In the genomic region with DNA sequence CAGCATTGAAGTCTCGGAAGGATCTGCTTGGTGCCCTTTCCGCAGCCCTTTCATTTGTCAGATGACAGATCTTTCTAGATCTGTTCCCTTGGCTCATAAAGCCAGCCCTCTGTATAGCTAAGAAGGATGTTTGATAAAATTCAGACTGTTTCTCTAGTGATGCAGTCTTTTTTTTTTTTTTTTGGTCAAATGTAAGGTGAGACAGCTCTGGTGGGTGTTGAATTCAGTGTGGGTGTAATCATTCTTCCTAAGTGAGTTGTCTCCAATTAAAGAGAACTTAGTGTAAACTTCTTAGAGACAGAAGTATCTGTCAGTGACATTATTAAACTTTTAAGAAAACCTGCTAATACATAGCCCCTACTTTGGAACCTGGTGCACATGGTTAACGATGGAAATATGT, we compare ENCODE assay signal across 22 cellular contexts. TPM values are rescaled to one million over a fixed set of nuclear protein-coding genes. Genes with fewer than 3 reads are reported as not detected.
DNase-seq lines count a peak whose midpoint lies in the region; ATAC-seq, FAIRE-seq and TF ChIP-seq lines count a peak whose summit lies in the region.
"Had no signal": no experiment of that assay in that cellular context is flagged by ENCODE, and none has a peak within 500 bp of the region (broad histone marks: within the 10 kb centered on the region; RNA-seq: fewer than 3 reads in every experiment).

No MANE protein-coding gene starts in this region.

- H3K4me2 ChIP-seq in GM12878 (ENCODE audit: control insufficient read depth, insufficient read depth): no peak overlapping the region
- H3K4me2 ChIP-seq: BLaER1 had no signal

- ATAC-seq in GM12878: no peak
- ATAC-seq in GM21390 (IDR thresholded peaks at IDR 0.05; ENCODE audit: unreplicated experiment): no peak
- ATAC-seq: CD8-positive, alpha-beta T cell had no signal

- H3K79me2 ChIP-seq in GM12878 (ENCODE audit: control insufficient read depth, insufficient read depth, low read length): no peaks in the 10 kb centered on the region

- no peak for TF ChIP-seq CTCF in GM12878 (IDR thresholded peaks at IDR 0.05 in 2 of 3, conservative IDR thresholded peaks at IDR 0.05 in 1 of 3; ENCODE audit: control insufficient read depth in 2 of 3, extremely low read depth in 1 of 3, insufficient read depth in 1 of 3, low read depth in 3 of 3, low read length in 3 of 3)

- no peaks in the 10 kb centered on the region for H3K27me3 ChIP-seq in GM12878 (replicated peaks in 1 of 2; ENCODE audit: control insufficient read depth in 2 of 2, insufficient read depth in 2 of 2, low read length in 1 of 2)
- H3K27me3 ChIP-seq: BLaER1 had no signal

- SMC1A ChIA-PET in GM12878 (lab: Charles Lee; ENCODE audit: uncharacterized antibody, unreplicated experiment): no interaction called here

- no peak for TF ChIP-seq RAD21 in GM12878 (IDR thresholded peaks at IDR 0.05; ENCODE audit: insufficient read depth, low read depth, low read length)

- CTCF ChIA-PET in GM12878 (lab: Yijun Ruan, JAX): interaction anchor here (0.6 kb wide), 1 partner anchor 40 kb away, joined by 3 read pairs; no protein-coding TSS in a partner anchor

- no peaks in the 10 kb centered on the region for H4K20me1 ChIP-seq in GM12878 (ENCODE audit: control insufficient read depth, insufficient read depth)

- H3K27ac ChIP-seq in GM12878 (ENCODE audit: control insufficient read depth, insufficient read depth): no peak overlapping the region
- H3K27ac ChIP-seq: 22Rv1, BLaER1, C4-2B had no signal

- FAIRE-seq in GM12892 (lab: Jason Lieb, UNC) (peak; percentile 48), HTR-8/SVneo (lab: Jason Lieb, UNC) (peak; percentile 51), GM12878 (lab: Jason Lieb, UNC) (no peak)
- FAIRE-seq: A204.1, D721Med, GM12891, H54 had no signal

- no peaks in the 10 kb centered on the region for H3K9me3 ChIP-seq in GM12878 (replicated peaks; ENCODE audit: control insufficient read depth, insufficient read depth, low read length)
- H3K9me3 ChIP-seq: BLaER1, HAP-1 had no signal

- TF ChIP-seq EP300 in GM12878 (IDR thresholded peaks at IDR 0.05; ENCODE audit: borderline replicate concordance in 1 of 2, control insufficient read depth in 1 of 2, low read depth in 2 of 2, low read length in 2 of 2): no peak

- RAD21 ChIA-PET in GM12878 (lab: Charles Lee; ENCODE audit: unreplicated experiment): no interaction called here

- BruUV-seq in GM12878 (replicated peaks; lab: Mats Ljungman, UMichigan): TSS peak; percentile 26

- TF ChIP-seq POLR2A in GM12892 (IDR thresholded peaks at IDR 0.05; ENCODE audit: low read depth, low read length) (no peak), GM12878 (IDR thresholded peaks at IDR 0.05; ENCODE audit: low read depth, low read length) (no peak)

- POLR2A ChIA-PET in GM12878 (lab: Charles Lee): no interaction called here

- WGBS in GM12878 (ENCODE audit: insufficient coverage, insufficient replicate concordance, low lambda C conversion rate, missing lambda C conversion rate): 82% methylated on average over 3 of the region's 3 CpGs

- DNase-seq in GM12892 (ENCODE audit: insufficient read length) (no peak), HTR-8/SVneo (ENCODE audit: insufficient read length, low spot score) (no peak), GM12878 (ENCODE audit: low read depth, low spot score) (no peak), putamen (ENCODE audit: low spot score) (peak; percentile 24), COLO668 (lab: John Stamatoyannopoulos, UW; ENCODE audit: unreplicated experiment) (no peak)
- no peak for DNase-seq in stimulated activated CD4-positive, alpha-beta T cell treated with anti-CD3 and anti-CD28 coated beads, Interleukin-2, amount 100 ng/mL, for 48 hours
- DNase-seq: CD4-positive, CD25-positive, alpha-beta regulatory T cell; CD8-positive, alpha-beta T cell; DMS 273 treated with DMSO at 0.1 percent for 48 hours; DMS79; EL; GDM1; GOT3 had no signal

- intact Hi-C loops in GM12878 (cut with micrococcal nuclease; ENCODE audit: unreplicated experiment): no loop called here

- H3K4me3 ChIP-seq in GM12878: no peak overlapping the region
- H3K4me3 ChIP-seq: BLaER1, HAP-1 had no signal

- no peak overlapping the region for H3K9ac ChIP-seq in GM12878 (ENCODE audit: control insufficient read depth, insufficient read depth, low read length)
- H3K9ac ChIP-seq: BLaER1 had no signal

- H2AFZ ChIP-seq in GM12878 (ENCODE audit: control insufficient read depth, low read depth, low read length): no peak overlapping the region

- peaks cover 0 to 13% of the 10 kb centered on the region in 2 experiments; a peak in 1 of 4 replicates for H3K36me3 ChIP-seq in GM12878 (ENCODE audit: control insufficient read depth in 2 of 2, insufficient read depth in 2 of 2, low read length in 1 of 2)

- in situ Hi-C loops in GM12878 (cut with MboI): no loop called here

- H3K4me1 ChIP-seq in GM12878 (ENCODE audit: control insufficient read depth, insufficient read depth, low read length): peaks cover 5% of the 10 kb centered on the region; the same call in 1 of the 2 replicates
- H3K4me1 ChIP-seq: HAP-1 had no signal

TF ChIP-seq in GM12878, 131 proteins besides CTCF, POLR2A, EP300 and RAD21:
- TF ChIP-seq IRF4 (IDR thresholded peaks at IDR 0.05; ENCODE audit: low read depth, low read length): no peak
- TF ChIP-seq MXI1 (IDR thresholded peaks at IDR 0.05; ENCODE audit: low read depth, low read length): no peak
- TF ChIP-seq ZBTB11 (CRISPR knock-in tag; IDR thresholded peaks at IDR 0.05): no peak
- TF ChIP-seq ATF3 (IDR thresholded peaks at IDR 0.05; ENCODE audit: borderline replicate concordance, extremely low read depth, low read depth, low read length): no peak
- no peak for TF ChIP-seq FOS (IDR thresholded peaks at IDR 0.05; ENCODE audit: borderline replicate concordance, extremely low read depth, insufficient read length)

RNA-seq across cellular contexts. Expression of gene AAMDC, which starts 53.3 kb away (rescaled TPM):
- 17.0 TPM for polyA plus RNA-seq in GM12892 (2012; ENCODE audit: missing spikeins)
- 1.9 and 2.3 TPM in 2 replicates for total RNA-seq in GM12878 (2013; cell fraction: nucleolus; rRNA removed)
- 6.1 and 6.7 TPM in 2 replicates for total RNA-seq in GM12878 (2014; rRNA removed)
- 8.4 and 9.8 TPM in 2 replicates for total RNA-seq in GM12878 (2014; rRNA removed; fragmentation: Illumina TruSeq; extraction: Trizol)
- total RNA-seq in GM12878 (2021): 4.3 and 6.2 TPM in 2 replicates
- 32.2 TPM for polyA plus RNA-seq in GM12878 (2011; ENCODE audit: low read depth)
- 3.7 and 4.4 TPM in 2 replicates for polyA plus RNA-seq in GM12878 (2011; rRNA removed)
- polyA plus RNA-seq in GM12878 (2011; cell fraction: cytosol; rRNA removed): 2.8 and 3.0 TPM in 2 replicates
- polyA plus RNA-seq in GM12878 (2011; cell fraction: nucleus; rRNA removed): 2.2 and 2.4 TPM in 2 replicates
- polyA plus RNA-seq in GM12878 (2012): 16.9 and 19.8 TPM in 2 replicates
- polyA plus RNA-seq in GM12878 (2014; fragmentation: Illumina TruSeq; extraction: Trizol): 2.4 and 8.3 TPM in 2 replicates
- 10 to 100 TPM; 37.1 to 38.3 TPM for polyA plus RNA-seq in GM12878 (2014; fragmentation: Nextera tagmentation; extraction: Ambion mirVana)
- polyA plus RNA-seq in GM12878 (2014; rRNA removed): 11.3 and 13.9 TPM in 2 replicates
- polyA plus RNA-seq in GM12878 (2016; fragmentation: Nextera tagmentation; extraction: Ambion mirVana): 10 to 100 TPM; 18.6 to 26.0 TPM
- 2.1 TPM in 1 of 2 replicates, not detected in the other for polyA minus RNA-seq in GM12878 (2011; rRNA and poly(A)+ RNA removed)
- polyA minus RNA-seq in GM12878 (2011; cell fraction: cytosol; rRNA and poly(A)+ RNA removed): not detected in 2 replicates
- polyA minus RNA-seq in GM12878 (2011; cell fraction: nucleus; rRNA and poly(A)+ RNA removed): not detected in 2 replicates

RNA-seq across cellular contexts. Expression of gene RSF1, which starts 53.7 kb away (rescaled TPM):
- 25.7 TPM for polyA plus RNA-seq in GM12892 (2012; ENCODE audit: missing spikeins)
- 126 and 128 TPM in 2 replicates for total RNA-seq in GM12878 (2013; cell fraction: nucleolus; rRNA removed)
- total RNA-seq in GM12878 (2014; rRNA removed) (24.4 and 30.9 TPM in 2 replicates), GM12878 (2014; rRNA removed; fragmentation: Illumina TruSeq; extraction: Trizol) (34.6 and 36.7 TPM in 2 replicates), GM12878 (2021) (36.7 and 39.9 TPM in 2 replicates)
- polyA plus RNA-seq in GM12878 (2011; ENCODE audit: low read depth): 8.0 TPM
- polyA plus RNA-seq in GM12878 (2011; rRNA removed) (22.8 and 24.6 TPM in 2 replicates), GM12878 (2014; fragmentation: Illumina TruSeq; extraction: Trizol) (42.9 and 54.2 TPM in 2 replicates), GM12878 (2014; fragmentation: Nextera tagmentation; extraction: Ambion mirVana) (10 to 100 TPM in 1 of 2 experiments, 1 to 10 TPM in 1; 9.0 to 25.4 TPM), GM12878 (2014; rRNA removed) (11.5 and 16.4 TPM in 2 replicates), GM12878 (2016; fragmentation: Nextera tagmentation; extraction: Ambion mirVana) (10 to 100 TPM; 38.7 to 45.3 TPM)
- polyA plus RNA-seq in GM12878 (2011; cell fraction: cytosol; rRNA removed): 15.5 and 18.0 TPM in 2 replicates
- polyA plus RNA-seq in GM12878 (2011; cell fraction: nucleus; rRNA removed): 19.7 and 37.1 TPM in 2 replicates
- polyA plus RNA-seq in GM12878 (2012): 29.0 and 30.4 TPM in 2 replicates
- polyA minus RNA-seq in GM12878 (2011; rRNA and poly(A)+ RNA removed): 26.5 and 43.7 TPM in 2 replicates
- polyA minus RNA-seq in GM12878 (2011; cell fraction: cytosol; rRNA and poly(A)+ RNA removed): 15.8 and 19.6 TPM in 2 replicates
- 19.6 and 29.3 TPM in 2 replicates for polyA minus RNA-seq in GM12878 (2011; cell fraction: nucleus; rRNA and poly(A)+ RNA removed)
